41 cellular contexts compared by ENCODE assay signal in the genomic region with DNA sequence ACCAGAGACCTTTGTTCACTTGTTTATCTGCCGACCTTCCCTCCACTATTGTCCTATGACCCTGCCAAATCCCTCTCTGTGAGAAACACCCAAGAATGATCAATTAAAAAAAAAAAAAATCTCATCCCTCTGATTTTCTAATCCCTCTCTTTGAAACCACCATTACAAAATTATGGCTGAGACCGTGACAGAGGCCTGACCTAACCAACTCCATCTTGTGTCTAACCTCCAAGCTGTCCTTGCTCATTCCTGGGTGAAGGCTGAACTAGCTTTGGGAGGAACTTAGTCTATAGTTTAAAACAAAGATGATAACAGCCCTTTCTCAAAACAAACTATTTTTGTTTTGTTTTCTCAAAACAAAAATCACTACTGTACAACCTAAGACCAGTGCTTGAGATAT.
"Had no signal": no experiment of that assay in that cellular context is flagged by ENCODE, and none has a peak within 500 bp of the region (broad histone marks: within the 10 kb centered on the region; RNA-seq: fewer than 3 reads in every experiment).

No MANE protein-coding gene starts in this region.

- H3K9me3 ChIP-seq: adrenal gland, ascending aorta, body of pancreas had no signal

- H3K27ac ChIP-seq: adrenal gland, ascending aorta, body of pancreas, brain microvascular endothelial cell, breast epithelium, cardiac muscle cell had no signal

- H3K27ac Mint-ChIP-seq: activated naive CD4-positive, alpha-beta T cell treated with anti-CD3 and anti-CD28 coated beads for 36 hours; activated naive CD4-positive, alpha-beta T cell treated with anti-CD3 and anti-CD28 coated beads, Interleukin-2, amount 10 ng/mL, durations not matched to agents 7 days and 5 days; activated naive CD4-positive, alpha-beta T cell treated with anti-CD3 and anti-CD28 coated beads, Interleukin-2, amount 50 U/mL, for 24 hours; activated naive CD4-positive, alpha-beta T cell treated with anti-CD3 and anti-CD28 coated beads, Interleukin-2, amount 50 U/mL, for 72 hours; activated naive CD8-positive, alpha-beta T cell; activated naive CD8-positive, alpha-beta T cell treated with anti-CD3 and anti-CD28 coated beads for 36 hours; activated naive CD8-positive, alpha-beta T cell treated with anti-CD3 and anti-CD28 coated beads, Interleukin-2, amount 10 ng/mL, durations not matched to agents 7 days and 5 days; activated naive CD8-positive, alpha-beta T cell treated with anti-CD3 and anti-CD28 coated beads, Interleukin-2, amount 50 U/mL, for 24 hours; activated T-cell treated with anti-CD3 and anti-CD28 coated beads, Interleukin-2, amount 50 U/mL, for 24 hours; activated T-cell treated with anti-CD3 and anti-CD28 coated beads, Interleukin-2, amount 50 U/mL, for 72 hours; activated T-helper 1 cell treated with anti-CD3 and anti-CD28 coated beads, Interleukin-12 subunit alpha, Interleukin-12 subunit beta, Interleukin-2, Interleukin-4 antibody, amounts not matched to agents 30 ng/mL and 10 ng/mL and 1 ng/mL, durations not matched to agents 14 hours and 24 hours and 36 hours; activated T-helper 17 cell treated with anti-CD3 and anti-CD28 coated beads, Interleukin-2, amount 50 U/mL, for 72 hours; activated T-helper 2 cell treated with anti-CD3 and anti-CD28 coated beads, Interferon-gamma antibody, Interleukin-2, Interleukin-4, amounts not matched to agents 10 μg/mL and 5 μg/mL and 100 μg/mL, durations not matched to agents 14 hours and 24 hours and 36 hours; brain had no signal

- H3K4me1 ChIP-seq: adrenal gland, ascending aorta, body of pancreas, breast epithelium had no signal

- DNase-seq: activated effector memory CD4-positive, alpha-beta T cell treated with anti-CD3 and anti-CD28 coated beads, Interleukin-2, amount 50 U/mL, for 16 hours; activated effector memory CD4-positive, alpha-beta T cell treated with Interleukin-2 at 50 U/mL for 16 hours; activated gamma-delta T cell; activated gamma-delta T cell treated with Interleukin-2 at 50 U/mL for 16 hours; activated naive CD4-positive, alpha-beta T cell; activated naive CD4-positive, alpha-beta T cell treated with anti-CD3 and anti-CD28 coated beads for 36 hours; activated naive CD4-positive, alpha-beta T cell treated with anti-CD3 and anti-CD28 coated beads, Interleukin-2, amount 10 ng/mL, durations not matched to agents 7 days and 5 days; activated naive CD4-positive, alpha-beta T cell treated with anti-CD3 and anti-CD28 coated beads, Interleukin-2, amount 50 U/mL, for 16 hours; activated naive CD4-positive, alpha-beta T cell treated with Interleukin-2 at 50 U/mL for 16 hours; activated naive CD8-positive, alpha-beta T cell treated with anti-CD3 and anti-CD28 coated beads for 36 hours; activated naive CD8-positive, alpha-beta T cell treated with anti-CD3 and anti-CD28 coated beads, Interleukin-2, amount 10 ng/mL, durations not matched to agents 7 days and 5 days; activated naive CD8-positive, alpha-beta T cell treated with anti-CD3 and anti-CD28 coated beads, Interleukin-2, amount 50 U/mL, for 24 hours; activated T-cell treated with anti-CD3 and anti-CD28 coated beads for 4 hours; activated T-cell treated with anti-CD3 and anti-CD28 coated beads, Interleukin-2, amount 50 U/mL, for 1 hour; activated T-cell treated with anti-CD3 and anti-CD28 coated beads, Interleukin-2, amount 50 U/mL, for 24 hours; activated T-cell treated with anti-CD3 and anti-CD28 coated beads, Interleukin-2, amount 50 U/mL, for 4 hours; activated T-cell treated with anti-CD3 and anti-CD28 coated beads, Interleukin-2, amount 50 U/mL, for 48 hours; activated T-cell treated with anti-CD3 and anti-CD28 coated beads, Interleukin-2, amount 50 U/mL, for 72 hours; adrenal gland; amniotic stem cell; amygdala; anterior cingulate cortex; aorta; body of pancreas; brain microvascular endothelial cell; caudate nucleus; central memory CD4-positive, alpha-beta T cell; cerebellar nuclear complex had no signal

- H3K4me1 Mint-ChIP-seq: activated naive CD4-positive, alpha-beta T cell treated with anti-CD3 and anti-CD28 coated beads, Interleukin-2, amount 10 ng/mL, durations not matched to agents 7 days and 5 days; activated naive CD4-positive, alpha-beta T cell treated with anti-CD3 and anti-CD28 coated beads, Interleukin-2, amount 50 U/mL, for 24 hours; activated naive CD8-positive, alpha-beta T cell treated with anti-CD3 and anti-CD28 coated beads for 36 hours; activated naive CD8-positive, alpha-beta T cell treated with anti-CD3 and anti-CD28 coated beads, Interleukin-2, amount 10 ng/mL, durations not matched to agents 7 days and 5 days; activated naive CD8-positive, alpha-beta T cell treated with anti-CD3 and anti-CD28 coated beads, Interleukin-2, amount 50 U/mL, for 24 hours; activated T-helper 17 cell treated with anti-CD3 and anti-CD28 coated beads, Interleukin-2, amount 50 U/mL, for 72 hours; brain; central memory CD8-positive, alpha-beta T cell had no signal

- H3K27me3 ChIP-seq: adrenal gland, ascending aorta, body of pancreas, brain microvascular endothelial cell, breast epithelium, cardiac muscle cell had no signal

- H3K4me3 Mint-ChIP-seq: activated naive CD4-positive, alpha-beta T cell treated with anti-CD3 and anti-CD28 coated beads for 36 hours; activated naive CD4-positive, alpha-beta T cell treated with anti-CD3 and anti-CD28 coated beads, Interleukin-2, amount 10 ng/mL, durations not matched to agents 7 days and 5 days; activated naive CD4-positive, alpha-beta T cell treated with anti-CD3 and anti-CD28 coated beads, Interleukin-2, amount 50 U/mL, for 24 hours; activated naive CD8-positive, alpha-beta T cell; activated naive CD8-positive, alpha-beta T cell treated with anti-CD3 and anti-CD28 coated beads for 36 hours; activated naive CD8-positive, alpha-beta T cell treated with anti-CD3 and anti-CD28 coated beads, Interleukin-2, amount 10 ng/mL, durations not matched to agents 7 days and 5 days; activated naive CD8-positive, alpha-beta T cell treated with anti-CD3 and anti-CD28 coated beads, Interleukin-2, amount 50 U/mL, for 24 hours; activated T-cell treated with anti-CD3 and anti-CD28 coated beads, Interleukin-2, amount 50 U/mL, for 24 hours; activated T-cell treated with anti-CD3 and anti-CD28 coated beads, Interleukin-2, amount 50 U/mL, for 4 hours; activated T-cell treated with anti-CD3 and anti-CD28 coated beads, Interleukin-2, amount 50 U/mL, for 72 hours; activated T-helper 1 cell treated with anti-CD3 and anti-CD28 coated beads, Interleukin-12 subunit alpha, Interleukin-12 subunit beta, Interleukin-2, Interleukin-4 antibody, amounts not matched to agents 30 ng/mL and 10 ng/mL and 1 ng/mL, durations not matched to agents 14 hours and 24 hours and 36 hours; activated T-helper 17 cell treated with anti-CD3 and anti-CD28 coated beads, Interleukin-2, amount 50 U/mL, for 72 hours; brain; central memory CD8-positive, alpha-beta T cell had no signal

- H3K36me3 ChIP-seq: adrenal gland, ascending aorta, brain microvascular endothelial cell, breast epithelium, cardiac muscle cell had no signal

- FAIRE-seq: astrocyte, bronchial epithelial cell had no signal

- H3K27me3 Mint-ChIP-seq: activated naive CD4-positive, alpha-beta T cell treated with anti-CD3 and anti-CD28 coated beads, Interleukin-2, amount 10 ng/mL, durations not matched to agents 7 days and 5 days; activated naive CD4-positive, alpha-beta T cell treated with anti-CD3 and anti-CD28 coated beads, Interleukin-2, amount 50 U/mL, for 24 hours; activated naive CD8-positive, alpha-beta T cell; activated naive CD8-positive, alpha-beta T cell treated with anti-CD3 and anti-CD28 coated beads for 36 hours; activated naive CD8-positive, alpha-beta T cell treated with anti-CD3 and anti-CD28 coated beads, Interleukin-2, amount 10 ng/mL, durations not matched to agents 7 days and 5 days; activated naive CD8-positive, alpha-beta T cell treated with anti-CD3 and anti-CD28 coated beads, Interleukin-2, amount 50 U/mL, for 24 hours; activated T-cell treated with anti-CD3 and anti-CD28 coated beads, Interleukin-2, amount 50 U/mL, for 24 hours; activated T-helper 17 cell treated with anti-CD3 and anti-CD28 coated beads, Interleukin-2, amount 50 U/mL, for 72 hours; brain; central memory CD8-positive, alpha-beta T cell had no signal

- H3K4me3 ChIP-seq: adrenal gland, ascending aorta, body of pancreas, breast epithelium, cardiac muscle cell had no signal

- ATAC-seq: activated naive CD4-positive, alpha-beta T cell treated with anti-CD3 and anti-CD28 coated beads, Interleukin-2, amount 50 U/mL, for 72 hours; activated naive CD8-positive, alpha-beta T cell treated with anti-CD3 and anti-CD28 coated beads, Interleukin-2, amount 50 U/mL, for 24 hours; activated T-cell treated with anti-CD3 and anti-CD28 coated beads, Interleukin-2, amount 50 U/mL, for 4 hours; activated T-cell treated with anti-CD3 and anti-CD28 coated beads, Interleukin-2, amount 50 U/mL, for 72 hours; activated T-helper 17 cell treated with anti-CD3 and anti-CD28 coated beads, Interleukin-2, amount 50 U/mL, for 72 hours; body of pancreas had no signal

- H3K36me3 Mint-ChIP-seq: activated naive CD4-positive, alpha-beta T cell treated with anti-CD3 and anti-CD28 coated beads, Interleukin-2, amount 10 ng/mL, durations not matched to agents 7 days and 5 days; activated naive CD4-positive, alpha-beta T cell treated with anti-CD3 and anti-CD28 coated beads, Interleukin-2, amount 50 U/mL, for 24 hours; activated naive CD8-positive, alpha-beta T cell; activated naive CD8-positive, alpha-beta T cell treated with anti-CD3 and anti-CD28 coated beads for 36 hours; activated naive CD8-positive, alpha-beta T cell treated with anti-CD3 and anti-CD28 coated beads, Interleukin-2, amount 10 ng/mL, durations not matched to agents 7 days and 5 days; brain had no signal
